ENCODE assay signal across 21 cellular contexts in genomic region chr5:58816181-58816731, GRCh38.
"Had no signal": no experiment of that assay in that cellular context is flagged by ENCODE, and none has a peak within 500 bp of the region (broad histone marks: within the 10 kb centered on the region; RNA-seq: fewer than 3 reads in every experiment).

No MANE protein-coding gene starts in this region.

- H3K27me3 ChIP-seq: adrenal gland, breast epithelium, colonic mucosa had no signal

- ATAC-seq: activated CD8-positive, alpha-beta T cell treated with anti-CD3 and anti-CD28 coated beads, Interleukin-2, amount 10 ng/mL, durations not matched to agents 7 days and 5 days; PC-3; WTC11 had no signal

- H3K4me3 ChIP-seq: adrenal gland, breast epithelium, colonic mucosa had no signal

- H3K9me3 ChIP-seq: adrenal gland, breast epithelium, colonic mucosa had no signal

- H3K36me3 ChIP-seq: adrenal gland, breast epithelium, colonic mucosa had no signal

- H3K27ac ChIP-seq: adrenal gland, breast epithelium, colonic mucosa had no signal

- DNase-seq: activated CD4-positive, alpha-beta T cell treated with anti-CD3 and anti-CD28 coated beads for 48 hours; activated CD4-positive, alpha-beta T cell treated with anti-CD3 and anti-CD28 coated beads, Interleukin-2, amount 50 U/mL, for 4 hours; activated CD4-positive, CD25-positive, alpha-beta regulatory T cell treated with anti-CD3 and anti-CD28 coated beads, Interleukin-2, amount 50 U/mL, for 72 hours; activated CD8-positive, alpha-beta memory T cell treated with anti-CD3 and anti-CD28 coated beads, Interleukin-2, amount 50 U/mL, for 48 hours; activated CD8-positive, alpha-beta T cell treated with anti-CD3 and anti-CD28 coated beads, Interleukin-2, amount 10 ng/mL, durations not matched to agents 7 days and 5 days; activated naive CD4-positive, alpha-beta T cell treated with anti-CD3 and anti-CD28 coated beads, Interleukin-2, amount 50 U/mL, for 16 hours; activated naive CD8-positive, alpha-beta T cell treated with anti-CD3 and anti-CD28 coated beads, Interleukin-2, amount 10 ng/mL, durations not matched to agents 7 days and 5 days; activated T-cell treated with anti-CD3 and anti-CD28 coated beads, Interleukin-2, amount 50 U/mL, for 1 hour; adrenal gland; anterior cingulate cortex; caudate nucleus; colonic mucosa; MM.1S; NCI-H1694; NCI-H2029; NCI-H226; NCI-H510A treated with DMSO at 0.1 percent for 48 hours; NCI-H774; PC-3 had no signal

- H3K4me1 ChIP-seq: adrenal gland, breast epithelium, colonic mucosa had no signal
